Comparison of ENCODE assay signal across 25 cellular contexts in the genomic region with DNA sequence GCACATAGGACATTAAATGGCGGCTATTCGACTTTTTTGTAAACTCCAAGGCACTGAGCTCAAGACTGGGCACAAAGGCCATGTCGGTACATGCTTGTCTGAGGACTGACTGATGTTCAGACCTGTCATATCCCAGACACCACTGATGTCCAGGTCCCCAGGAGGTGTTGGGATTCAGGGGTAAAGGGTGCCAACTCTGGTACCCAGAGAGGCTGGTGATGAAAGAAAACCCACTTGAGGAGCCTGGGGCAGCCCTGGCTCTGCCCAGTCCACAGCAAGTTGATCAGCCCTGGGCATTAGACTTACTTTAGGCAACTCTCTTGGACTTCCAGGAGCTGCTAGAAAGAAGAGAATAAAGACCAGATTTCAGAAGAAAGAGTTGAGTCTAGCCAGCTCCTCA. TPM values are rescaled to one million over a fixed set of nuclear protein-coding genes. Genes with fewer than 3 reads are reported as not detected.
DNase-seq lines count a peak whose midpoint lies in the region; ATAC-seq and TF ChIP-seq lines count a peak whose summit lies in the region.
"Had no signal": no experiment of that assay in that cellular context is flagged by ENCODE, and none has a peak within 500 bp of the region (broad histone marks: within the 10 kb centered on the region; RNA-seq: fewer than 3 reads in every experiment).

No MANE protein-coding gene starts in this region.

- no peaks in the 10 kb centered on the region for H3K4me1 ChIP-seq in osteoblast (ENCODE audit: insufficient read depth, low read length)
- H3K4me1 ChIP-seq: BLaER1, heart right ventricle, left ventricle myocardium inferior had no signal

- H3K4me3 Mint-ChIP-seq in T-helper 2 cell treated with Interferon-gamma antibody and Interleukin-4, amounts not matched to agents 5 μg/mL and 100 μg/mL, for 36 hours, result no peak overlapping the region
- H3K4me3 Mint-ChIP-seq in activated T-helper 17 cell treated with anti-CD3 and anti-CD28 coated beads, Interleukin-2, amount 50 U/mL, for 72 hours, result peak overlapping the region; percentile 69
- H3K4me3 Mint-ChIP-seq: neural progenitor cell had no signal

- H3K9me3 ChIP-seq in osteoblast (ENCODE audit: low read depth, low read length), result no peaks in the 10 kb centered on the region
- H3K9me3 ChIP-seq: BLaER1, heart right ventricle, left ventricle myocardium inferior had no signal

- H3K4me3 ChIP-seq in osteoblast (ENCODE audit: insufficient read depth, low read length), result no peak overlapping the region
- H3K4me3 ChIP-seq: BLaER1, cardiac muscle cell, heart right ventricle, left ventricle myocardium inferior, neural progenitor cell, smooth muscle cell had no signal

- H3K36me3 ChIP-seq in osteoblast (ENCODE audit: insufficient read depth, low read length), result no peaks in the 10 kb centered on the region
- H3K36me3 ChIP-seq: cardiac muscle cell, left ventricle myocardium inferior, neural progenitor cell had no signal

- H3K27me3 Mint-ChIP-seq in T-helper 2 cell treated with Interferon-gamma antibody and Interleukin-4, amounts not matched to agents 5 μg/mL and 100 μg/mL, for 36 hours (ENCODE audit: low read depth), result no peaks in the 10 kb centered on the region
- H3K27me3 Mint-ChIP-seq in activated T-helper 17 cell treated with anti-CD3 and anti-CD28 coated beads, Interleukin-2, amount 50 U/mL, for 72 hours, result no peaks in the 10 kb centered on the region

- ATAC-seq in activated T-helper 17 cell treated with anti-CD3 and anti-CD28 coated beads, Interleukin-2, amount 50 U/mL, for 72 hours (replicated peaks), result no peak
- ATAC-seq: heart right ventricle, HepG2 had no signal

- H3K4me1 Mint-ChIP-seq in T-helper 2 cell treated with Interferon-gamma antibody and Interleukin-4, amounts not matched to agents 5 μg/mL and 100 μg/mL, for 36 hours (ENCODE audit: low read depth), result peaks cover 16% of the 10 kb centered on the region
- H3K4me1 Mint-ChIP-seq in activated T-helper 17 cell treated with anti-CD3 and anti-CD28 coated beads, Interleukin-2, amount 50 U/mL, for 72 hours, result peaks cover 7% of the 10 kb centered on the region

- H4K20me1 ChIP-seq in osteoblast (ENCODE audit: insufficient read depth, low read length), result no peaks in the 10 kb centered on the region

- no peaks in the 10 kb centered on the region for H3K9me3 Mint-ChIP-seq in T-helper 2 cell treated with Interferon-gamma antibody and Interleukin-4, amounts not matched to agents 5 μg/mL and 100 μg/mL, for 36 hours
- no peaks in the 10 kb centered on the region for H3K9me3 Mint-ChIP-seq in activated T-helper 17 cell treated with anti-CD3 and anti-CD28 coated beads, Interleukin-2, amount 50 U/mL, for 72 hours
- H3K9me3 Mint-ChIP-seq: neural progenitor cell had no signal

- H3K79me2 ChIP-seq in osteoblast (ENCODE audit: insufficient read depth, low read length), result no peaks in the 10 kb centered on the region

- no peak overlapping the region for H2AFZ ChIP-seq in osteoblast (ENCODE audit: low read length)
- H2AFZ ChIP-seq: neural progenitor cell had no signal

- no peak overlapping the region for H3K4me2 ChIP-seq in osteoblast (ENCODE audit: insufficient read depth, low read length)
- H3K4me2 ChIP-seq: BLaER1, neural progenitor cell, smooth muscle cell had no signal

- peaks cover 39% of the 10 kb centered on the region for H3K36me3 Mint-ChIP-seq in T-helper 2 cell treated with Interferon-gamma antibody and Interleukin-4, amounts not matched to agents 5 μg/mL and 100 μg/mL, for 36 hours (ENCODE audit: low read depth)
- peaks cover 65% of the 10 kb centered on the region for H3K36me3 Mint-ChIP-seq in activated T-helper 17 cell treated with anti-CD3 and anti-CD28 coated beads, Interleukin-2, amount 50 U/mL, for 72 hours (ENCODE audit: low read depth)

- H3K27me3 ChIP-seq in osteoblast (ENCODE audit: insufficient read depth, low read length), result no peaks in the 10 kb centered on the region
- H3K27me3 ChIP-seq: cardiac muscle cell, heart right ventricle, neural progenitor cell had no signal

- no peak for TF ChIP-seq CTCF in osteoblast (IDR thresholded peaks at IDR 0.05; ENCODE audit: extremely low read depth, low read depth, low read length)

- no peak overlapping the region for H3K27ac ChIP-seq in osteoblast (ENCODE audit: low read depth, low read length)
- H3K27ac ChIP-seq: BLaER1, cardiac muscle cell, heart right ventricle, left ventricle myocardium inferior, neural progenitor cell, RWPE1 had no signal

- DNase-seq in T-helper 2 cell treated with Interferon-gamma antibody and Interleukin-4, amounts not matched to agents 5 μg/mL and 100 μg/mL, for 36 hours (ENCODE audit: low spot score), result no peak
- DNase-seq in T-helper 2 cell (no peak), osteoblast (ENCODE audit: insufficient read length, low spot score, missing footprints) (peak; percentile 74), glomerular visceral epithelial cell (ENCODE audit: extremely low spot score) (no peak), epidermal melanocyte (ENCODE audit: insufficient read length, low spot score) (no peak), 8988T (no peak)
- DNase-seq: activated CD4-positive, alpha-beta T cell treated with anti-CD3 and anti-CD28 coated beads, Interleukin-2, amount 50 U/mL, for 1 hour; GDM1; heart right ventricle; left ventricle myocardium inferior; midbrain; NCI-H146; NCI-H2171; NCI-H526 had no signal

- peak; percentile 19 for TF ChIP-seq POLR2A in GM19099 (IDR thresholded peaks at IDR 0.05; ENCODE audit: extremely low read depth, insufficient read length, low read depth)

- H3K27ac Mint-ChIP-seq in T-helper 2 cell treated with Interferon-gamma antibody and Interleukin-4, amounts not matched to agents 5 μg/mL and 100 μg/mL, for 36 hours, result peak overlapping the region; percentile 15
- peak overlapping the region; percentile 82 for H3K27ac Mint-ChIP-seq in activated T-helper 17 cell treated with anti-CD3 and anti-CD28 coated beads, Interleukin-2, amount 50 U/mL, for 72 hours
- H3K27ac Mint-ChIP-seq: neural progenitor cell had no signal

RNA-seq across cellular contexts. Expression of gene SASH3, which starts 18.7 kb away (rescaled TPM):
- 100 to 1,000 TPM; 103 to 191 TPM for total RNA-seq in activated T-helper 17 cell treated with anti-CD3 and anti-CD28 coated beads, Interleukin-2, amount 50 U/mL, for 72 hours
- not detected in 2 replicates for total RNA-seq in osteoblast
- total RNA-seq: A172, cardiac muscle cell, endothelial cell of umbilical vein, HepG2, M059J, smooth muscle cell had no signal

RNA-seq across cellular contexts. Expression of gene ZDHHC9, which starts 45.2 kb away (rescaled TPM):
- 10 to 100 TPM; 16.4 to 19.8 TPM for total RNA-seq in activated T-helper 17 cell treated with anti-CD3 and anti-CD28 coated beads, Interleukin-2, amount 50 U/mL, for 72 hours
- 28.2 and 33.0 TPM in 2 replicates for total RNA-seq in osteoblast

RNA-seq across cellular contexts. Expression of gene XPNPEP2, which starts 59.7 kb away (rescaled TPM):
- under 1 TPM; 0.45 to 0.52 TPM for total RNA-seq in activated T-helper 17 cell treated with anti-CD3 and anti-CD28 coated beads, Interleukin-2, amount 50 U/mL, for 72 hours
- total RNA-seq in osteoblast, result not detected in 2 replicates
- total RNA-seq: A172, cardiac muscle cell, endothelial cell of umbilical vein, M059J had no signal

Comparison
In these comparisons a context has a peak if more than half of its experiments do, and no peak if none do; other contexts are left out.
1. RNA of gene SASH3, which starts 18.7 kb away (total RNA-seq): 103 to 191 TPM in activated T-helper 17 cell treated with anti-CD3 and anti-CD28 coated beads, Interleukin-2, amount 50 U/mL, for 72 hours; not detected in osteoblast; every median in the first group is over 100 times any median in the second.